Comparison of ENCODE assay signal across 18 cellular contexts in the genomic region with DNA sequence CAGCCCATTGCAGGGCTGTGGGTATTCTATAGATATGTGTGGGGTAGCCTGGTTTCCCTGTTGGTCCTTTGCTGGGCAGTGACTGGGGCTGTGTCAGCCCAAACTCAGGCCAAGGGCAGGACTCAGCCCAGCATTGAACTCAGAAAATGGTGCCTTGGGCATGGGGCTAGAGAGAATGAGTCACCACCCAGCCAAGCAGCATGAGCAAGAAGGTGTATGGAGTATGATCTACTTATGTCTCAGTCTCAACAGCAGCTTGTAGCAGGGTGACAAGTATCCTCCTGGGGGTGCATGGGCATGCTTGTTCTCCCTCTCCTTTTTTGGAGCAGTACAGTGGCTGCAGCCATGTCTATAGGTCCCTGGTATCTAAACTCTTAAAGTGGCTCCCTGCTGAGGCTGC. TPM values are rescaled to one million over a fixed set of nuclear protein-coding genes. Genes with fewer than 3 reads are reported as not detected.
DNase-seq lines count a peak whose midpoint lies in the region; ATAC-seq and TF ChIP-seq lines count a peak whose summit lies in the region.
"Had no signal": no experiment of that assay in that cellular context is flagged by ENCODE, and none has a peak within 500 bp of the region (broad histone marks: within the 10 kb centered on the region; RNA-seq: fewer than 3 reads in every experiment).

No MANE protein-coding gene starts in this region.

- no peak for TF ChIP-seq EP300 in sigmoid colon (IDR thresholded peaks at IDR 0.05)

- intact Hi-C loops in Panc1 (cut with micrococcal nuclease; ENCODE audit: unreplicated experiment) (no loop called here), sigmoid colon (cut with DNase I) (no loop called here)

- H3K9me3 ChIP-seq in Panc1 (ENCODE audit: control insufficient read depth, insufficient read depth, low read depth, low read length): peaks cover 4% of the 10 kb centered on the region; the same call in 1 of the 2 replicates
- peaks cover 40% of the 10 kb centered on the region for H3K9me3 ChIP-seq in endodermal cell (ENCODE audit: control insufficient read depth, low read length)
- peaks cover 0 to 18% (median 4%) of the 10 kb centered on the region in 4 donors for H3K9me3 ChIP-seq in sigmoid colon

- peak; percentile 48 for DNase-seq in ELR (ENCODE audit: low read depth)
- no peak for DNase-seq in Panc1 (ENCODE audit: low read depth, low spot score)
- DNase-seq in endodermal cell: no peak
- DNase-seq in kidney tubule cell (ENCODE audit: low spot score): peak; percentile 42
- DNase-seq in GM10248 (ENCODE audit: extremely low spot score): no peak
- DNase-seq in AG20443 (ENCODE audit: low spot score): no peak
- no peak for DNase-seq in DMS153 (lab: John Stamatoyannopoulos, UW)
- no peak for DNase-seq in sigmoid colon
- DNase-seq: 8988T; ACHN; C1 segment of cervical spinal cord; CD4-positive, alpha-beta T cell; DND-41; H9; IMR-90 had no signal

- H3K4me3 Mint-ChIP-seq in endodermal cell: no peak overlapping the region
- H3K4me3 Mint-ChIP-seq: B cell; CD4-positive, alpha-beta T cell; GM23338; H9 had no signal

- H3K27ac Mint-ChIP-seq in endodermal cell: no peak overlapping the region
- H3K27ac Mint-ChIP-seq: B cell; CD4-positive, alpha-beta T cell; GM23338; H9 had no signal

- 0 out of 2 replicates have a peak, but pooled peaks have one; percentile 34 for ATAC-seq in Panc1
- ATAC-seq: GM12878, GM23338 had no signal

- TF ChIP-seq POLR2A in sigmoid colon (IDR thresholded peaks at IDR 0.05): no peak

- H3K4me3 ChIP-seq in Panc1 (ENCODE audit: low read depth in 2 of 2, low read length in 2 of 2) (no peak overlapping the region), endodermal cell (ENCODE audit: low read length) (peak overlapping the region; percentile 28), sigmoid colon (no peak overlapping the region)
- H3K4me3 ChIP-seq: GM12878, GM23338 had no signal

- H3K4me1 ChIP-seq in Panc1 (ENCODE audit: control insufficient read depth, insufficient read depth, low read length): no peaks in the 10 kb centered on the region
- H3K4me1 ChIP-seq in endodermal cell (ENCODE audit: control insufficient read depth, insufficient read depth, low read length): no peaks in the 10 kb centered on the region
- H3K4me1 ChIP-seq in sigmoid colon: no peaks in the 10 kb centered on the region

- BruUV-seq in Panc1 (replicated peaks; lab: Mats Ljungman, UMichigan): no TSS peak

- peaks cover 70% of the 10 kb centered on the region for H3K9me3 Mint-ChIP-seq in endodermal cell

- H3K36me3 ChIP-seq in Panc1 (ENCODE audit: control insufficient read depth, insufficient read depth, low read length): no peaks in the 10 kb centered on the region
- H3K36me3 ChIP-seq in endodermal cell (ENCODE audit: control insufficient read depth, insufficient read depth, low read length): no peaks in the 10 kb centered on the region
- H3K36me3 ChIP-seq in sigmoid colon: no peaks in the 10 kb centered on the region

- POLR2A ChIA-PET in Panc1 (lab: Charles Lee) (no interaction called here), GM10248 (lab: Yijun Ruan, JAX) (no interaction called here)

- H3K27me3 Mint-ChIP-seq in endodermal cell (ENCODE audit: insufficient read depth): peaks cover 6% of the 10 kb centered on the region
- H3K27me3 Mint-ChIP-seq: B cell; CD4-positive, alpha-beta T cell had no signal

- H3K9ac ChIP-seq in endodermal cell (ENCODE audit: extremely low read depth, low read length, poor library complexity, severe bottlenecking): no peak overlapping the region

- in situ Hi-C loops in Panc1 (cut with HindIII; ENCODE audit: low pct_unique_long_range_greater_than_20kb, low sequenced_read_pairs): no loop called here

- H3K4me1 Mint-ChIP-seq in endodermal cell: no peaks in the 10 kb centered on the region
- H3K4me1 Mint-ChIP-seq: B cell, GM23338, H9 had no signal

- H3K27ac ChIP-seq in Panc1 (ENCODE audit: low read length): no peak overlapping the region
- no peak overlapping the region for H3K27ac ChIP-seq in endodermal cell (ENCODE audit: low read depth, low read length)
- no peak overlapping the region for H3K27ac ChIP-seq in sigmoid colon

- peaks cover 38% of the 10 kb centered on the region for H3K36me3 Mint-ChIP-seq in endodermal cell (ENCODE audit: low read depth)

- H3K27me3 ChIP-seq in Panc1 (ENCODE audit: control insufficient read depth, insufficient read depth, low read length) (no peaks in the 10 kb centered on the region), endodermal cell (ENCODE audit: control insufficient read depth, insufficient read depth, low read length, poor library complexity, severe bottlenecking) (no peaks in the 10 kb centered on the region), sigmoid colon (no peaks in the 10 kb centered on the region)

- no peak for TF ChIP-seq CTCF in Panc1 (IDR thresholded peaks at IDR 0.05)
- no peak for TF ChIP-seq CTCF in endodermal cell (conservative IDR thresholded peaks at IDR 0.05)
- no peak for TF ChIP-seq CTCF in GM10248 (IDR thresholded peaks at IDR 0.05; ENCODE audit: control extremely low read depth, extremely low read depth, low read depth, missing control alignments)
- TF ChIP-seq CTCF in sigmoid colon (IDR thresholded peaks at IDR 0.05): no peak

- CTCF ChIA-PET in Panc1 (lab: Charles Lee): no interaction called here
- CTCF ChIA-PET in GM10248 (lab: Yijun Ruan, JAX): interaction anchor here (1.2 to 2.3 kb wide), 3 partner anchors 9 to 33 kb away, joined by 3 to 7 read pairs (median 3); no protein-coding TSS in a partner anchor

RNA-seq across cellular contexts. Expression of a gene that starts 32.0 kb away (rescaled TPM):
- total RNA-seq in Panc1 (2021; ENCODE audit: unreplicated experiment) (1.0 TPM), endodermal cell (1 to 10 TPM; 1.4 to 1.6 TPM), sigmoid colon (under 1 TPM in 2 of 4 donors, not detected in 2; 0.16 to 0.54 TPM)
- 0.80 TPM for polyA plus RNA-seq in Panc1 (2012; ENCODE audit: insufficient read length)
- polyA plus RNA-seq in endodermal cell (2013, experiment 1 of 2): 0.46 TPM
- polyA plus RNA-seq in endodermal cell (2013, experiment 2 of 2): 0.41 TPM
- under 1 TPM in 1 of 3 donors, not detected in 2; 0.23 TPM for polyA plus RNA-seq in sigmoid colon
- total RNA-seq: IMR-90 had no signal
- polyA plus RNA-seq: IMR-90 had no signal

Comparison
In these comparisons a context has a peak if more than half of its experiments do, and no peak if none do; other contexts are left out.
1. DNase-seq: peak in ELR (single experiment) and kidney tubule cell (single experiment); none in Panc1 (single experiment), endodermal cell (single experiment), GM10248 (single experiment), AG20443 (single experiment), DMS153 (single experiment) and sigmoid colon (single experiment).